11 cellular contexts compared by ENCODE assay signal in the genomic region with DNA sequence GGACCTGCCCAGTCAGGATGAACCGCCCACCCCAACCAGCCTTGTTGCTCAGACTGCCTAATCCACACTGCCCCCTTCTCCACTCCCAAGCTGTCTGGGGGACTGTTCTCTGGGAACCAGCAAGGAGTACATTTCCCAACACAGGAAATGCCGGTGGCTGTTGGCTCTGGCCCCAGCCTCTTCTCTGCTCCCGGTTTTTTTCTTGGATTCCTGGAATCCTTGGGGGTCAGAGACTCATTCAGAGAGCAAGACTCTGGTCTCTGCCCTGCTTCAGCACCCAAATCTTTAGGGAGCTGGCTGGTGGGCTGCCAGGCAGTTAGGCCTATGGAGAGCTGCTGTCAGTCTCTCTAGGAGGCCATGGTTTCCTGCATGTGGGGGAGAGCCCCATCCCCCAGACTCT. TPM values are rescaled to one million over a fixed set of nuclear protein-coding genes. Genes with fewer than 3 reads are reported as not detected.
DNase-seq lines count a peak whose midpoint lies in the region; ATAC-seq, FAIRE-seq and TF ChIP-seq lines count a peak whose summit lies in the region.
"Had no signal": no experiment of that assay in that cellular context is flagged by ENCODE, and none has a peak within 500 bp of the region (broad histone marks: within the 10 kb centered on the region; RNA-seq: fewer than 3 reads in every experiment).

No MANE protein-coding gene starts in this region.

- H2AFZ ChIP-seq in GM23338 = peak overlapping the region; percentile 66; the same call in 1 of the 2 replicates
- peak overlapping the region; percentile 87 for H2AFZ ChIP-seq in keratinocyte (ENCODE audit: control insufficient read depth, low read length)

- DNase-seq in GM23338 (ENCODE audit: low spot score) = peak; percentile 50
- peak; percentile 57 for DNase-seq in bronchial epithelial cell (ENCODE audit: low read depth)
- no peak for DNase-seq in keratinocyte (ENCODE audit: low read depth, low spot score)
- no peak for DNase-seq in NOMO-1 treated with DMSO at 0.1 percent for 48 hours (lab: John Stamatoyannopoulos, UW; ENCODE audit: unreplicated experiment)
- DNase-seq in hypothalamus (lab: John Stamatoyannopoulos, UW) = no peak
- no peak for DNase-seq in erythroblast (lab: John Stamatoyannopoulos, UW)
- DNase-seq: DMS53, NCI-H2081 treated with DMSO at 0.1 percent for 48 hours had no signal

- H3K27ac ChIP-seq in GM23338 (ENCODE audit: low read depth) (no peak overlapping the region), keratinocyte (ENCODE audit: control insufficient read depth, insufficient read depth, low read length) (peak overlapping the region; percentile 48), skin epidermis (peak overlapping the region in 18 of 21 experiments; percentile 26 to 86 (median 58))

- no peaks in the 10 kb centered on the region; the same call in 2 of the 3 replicates for H3K36me3 Mint-ChIP-seq in GM23338 (ENCODE audit: low read depth)

- no peaks in the 10 kb centered on the region for H3F3A ChIP-seq in GM23338 (replicated peaks; ENCODE audit: low read depth)

- H3K4me1 ChIP-seq in GM23338 (ENCODE audit: insufficient read depth) = no peaks in the 10 kb centered on the region; the same call in 1 of the 2 replicates
- peaks cover 22% of the 10 kb centered on the region for H3K4me1 ChIP-seq in keratinocyte (ENCODE audit: control insufficient read depth, extremely low read depth, insufficient read depth, low read length)

- no peaks in the 10 kb centered on the region for H3K9me3 ChIP-seq in keratinocyte (ENCODE audit: control insufficient read depth, low read depth, low read length)

- H3K9ac ChIP-seq in keratinocyte (ENCODE audit: control insufficient read depth, extremely low read depth, insufficient read depth, low read length) = peak overlapping the region; percentile 40

- dilution Hi-C loops in keratinocyte (cut with MboI; ENCODE audit: extremely low pct_ligation_motif_present, low sequenced_read_pairs) = no loop called here

- H3K36me3 ChIP-seq in GM23338 (ENCODE audit: insufficient read depth) = no peaks in the 10 kb centered on the region
- no peaks in the 10 kb centered on the region for H3K36me3 ChIP-seq in bronchial epithelial cell (ENCODE audit: control insufficient read depth, insufficient read depth, low read length)
- no peaks in the 10 kb centered on the region for H3K36me3 ChIP-seq in keratinocyte (ENCODE audit: control insufficient read depth in 2 of 2, extremely low read depth in 1 of 2, insufficient read depth in 2 of 2, low read length in 2 of 2)

- TF ChIP-seq CTCF in GM23338 (conservative IDR thresholded peaks at IDR 0.05; ENCODE audit: low read depth in 2 of 2) (no peak), bronchial epithelial cell (IDR thresholded peaks at IDR 0.05; ENCODE audit: insufficient read depth, low read length, severe bottlenecking) (no peak), keratinocyte (optimal IDR thresholded peaks at IDR 0.05 in 1 of 3, IDR thresholded peaks at IDR 0.05 in 1 of 3, conservative IDR thresholded peaks at IDR 0.05 in 1 of 3; ENCODE audit: extremely low read depth in 1 of 3, insufficient read depth in 2 of 3, low read length in 3 of 3) (no peak)

- H3K9me2 ChIP-seq in GM23338 (ENCODE audit: insufficient read depth) = no peaks in the 10 kb centered on the region

- H3K27me3 Mint-ChIP-seq in GM23338 (ENCODE audit: insufficient read depth, low read depth, poor library complexity) = peaks cover 11% of the 10 kb centered on the region

- ATAC-seq in GM23338 (no peak), HG02884 (IDR thresholded peaks at IDR 0.05; ENCODE audit: unreplicated experiment) (no peak)

- H3K9me3 Mint-ChIP-seq in GM23338 = no peaks in the 10 kb centered on the region; the same call in 2 of the 3 replicates
- H3K9me3 Mint-ChIP-seq: T-helper 2 cell treated with Interferon-gamma antibody and Interleukin-4, amounts not matched to agents 5 μg/mL and 100 μg/mL, for 36 hours had no signal

- no peak overlapping the region for H3K4me3 Mint-ChIP-seq in GM23338
- H3K4me3 Mint-ChIP-seq: T-helper 2 cell treated with Interferon-gamma antibody and Interleukin-4, amounts not matched to agents 5 μg/mL and 100 μg/mL, for 36 hours had no signal

- TF ChIP-seq POLR2A in erythroblast (IDR thresholded peaks at IDR 0.05; ENCODE audit: low read length) = no peak

- H4K20me1 ChIP-seq in GM23338 (replicated peaks; ENCODE audit: insufficient read depth) (no peaks in the 10 kb centered on the region), keratinocyte (ENCODE audit: control insufficient read depth, extremely low read depth, insufficient read depth, low read length) (no peaks in the 10 kb centered on the region)

- H3K4me2 ChIP-seq in GM23338 (peak overlapping the region; percentile 51; the same call in 1 of the 2 replicates), keratinocyte (ENCODE audit: control insufficient read depth, extremely low read depth, insufficient read depth, low read depth, low read length) (peak overlapping the region; percentile 65)

- no peaks in the 10 kb centered on the region for H3K79me2 ChIP-seq in GM23338 (replicated peaks; ENCODE audit: insufficient read depth)
- no peaks in the 10 kb centered on the region for H3K79me2 ChIP-seq in keratinocyte (ENCODE audit: control insufficient read depth, insufficient read depth, low read length)

- peak overlapping the region; percentile 33; the same call in 1 of the 2 replicates for H3K27ac Mint-ChIP-seq in GM23338

- no peak for FAIRE-seq in bronchial epithelial cell (lab: Jason Lieb, UNC)
- FAIRE-seq in keratinocyte (lab: Jason Lieb, UNC) = no peak

- H3K27me3 ChIP-seq in GM23338 (ENCODE audit: insufficient read depth) = no peaks in the 10 kb centered on the region
- no peaks in the 10 kb centered on the region for H3K27me3 ChIP-seq in bronchial epithelial cell (ENCODE audit: control insufficient read depth, insufficient read depth, low read length)
- H3K27me3 ChIP-seq in keratinocyte (ENCODE audit: control insufficient read depth, extremely low read depth, insufficient read depth, low read length) = no peaks in the 10 kb centered on the region

- H3K4me3 ChIP-seq in GM23338 (no peak overlapping the region), bronchial epithelial cell (ENCODE audit: low read depth, low read length) (no peak overlapping the region), keratinocyte (ENCODE audit: control insufficient read depth in 2 of 3, extremely low read depth in 1 of 3, insufficient read depth in 2 of 3, low read depth in 1 of 3, low read length in 3 of 3) (peak overlapping the region in 2 of 3 experiments; percentile 33 to 38), skin epidermis (no peak overlapping the region)

- H3K4me1 Mint-ChIP-seq in GM23338 = peaks cover 42% of the 10 kb centered on the region

- no peaks in the 10 kb centered on the region for H3K9me1 ChIP-seq in keratinocyte (ENCODE audit: control insufficient read depth, extremely low read depth, insufficient read depth, low read length)

TF ChIP-seq in GM23338, 12 proteins besides CTCF, POLR2A, EP300 and RAD21 (continues in another document):
- TF ChIP-seq ZNF114 (CRISPR knock-in tag; IDR thresholded peaks at IDR 0.05) (no peak), NANOG (IDR thresholded peaks at IDR 0.05; ENCODE audit: borderline replicate concordance) (no peak)
- TF ChIP-seq, protein P1, sequence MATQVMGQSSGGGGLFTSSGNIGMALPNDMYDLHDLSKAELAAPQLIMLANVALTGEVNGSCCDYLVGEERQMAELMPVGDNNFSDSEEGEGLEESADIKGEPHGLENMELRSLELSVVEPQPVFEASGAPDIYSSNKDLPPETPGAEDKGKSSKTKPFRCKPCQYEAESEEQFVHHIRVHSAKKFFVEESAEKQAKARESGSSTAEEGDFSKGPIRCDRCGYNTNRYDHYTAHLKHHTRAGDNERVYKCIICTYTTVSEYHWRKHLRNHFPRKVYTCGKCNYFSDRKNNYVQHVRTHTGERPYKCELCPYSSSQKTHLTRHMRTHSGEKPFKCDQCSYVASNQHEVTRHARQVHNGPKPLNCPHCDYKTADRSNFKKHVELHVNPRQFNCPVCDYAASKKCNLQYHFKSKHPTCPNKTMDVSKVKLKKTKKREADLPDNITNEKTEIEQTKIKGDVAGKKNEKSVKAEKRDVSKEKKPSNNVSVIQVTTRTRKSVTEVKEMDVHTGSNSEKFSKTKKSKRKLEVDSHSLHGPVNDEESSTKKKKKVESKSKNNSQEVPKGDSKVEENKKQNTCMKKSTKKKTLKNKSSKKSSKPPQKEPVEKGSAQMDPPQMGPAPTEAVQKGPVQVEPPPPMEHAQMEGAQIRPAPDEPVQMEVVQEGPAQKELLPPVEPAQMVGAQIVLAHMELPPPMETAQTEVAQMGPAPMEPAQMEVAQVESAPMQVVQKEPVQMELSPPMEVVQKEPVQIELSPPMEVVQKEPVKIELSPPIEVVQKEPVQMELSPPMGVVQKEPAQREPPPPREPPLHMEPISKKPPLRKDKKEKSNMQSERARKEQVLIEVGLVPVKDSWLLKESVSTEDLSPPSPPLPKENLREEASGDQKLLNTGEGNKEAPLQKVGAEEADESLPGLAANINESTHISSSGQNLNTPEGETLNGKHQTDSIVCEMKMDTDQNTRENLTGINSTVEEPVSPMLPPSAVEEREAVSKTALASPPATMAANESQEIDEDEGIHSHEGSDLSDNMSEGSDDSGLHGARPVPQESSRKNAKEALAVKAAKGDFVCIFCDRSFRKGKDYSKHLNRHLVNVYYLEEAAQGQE (IDR thresholded peaks at IDR 0.05; ENCODE audit: unreplicated experiment) = no peak

RNA-seq across cellular contexts. Expression of a gene that starts 10.8 kb away (rescaled TPM):
- 40.2 and 42.2 TPM in 2 replicates for total RNA-seq in GM23338 (2014; rRNA removed; shearing (Covaris generic))
- 8.8 and 11.1 TPM in 2 replicates for polyA plus RNA-seq in GM23338 (2016; fragmentation: Nextera tagmentation; extraction: Ambion mirVana)
- total RNA-seq in bronchial epithelial cell = 26.2 and 62.4 TPM in 2 replicates
- polyA plus RNA-seq in keratinocyte = 16.9 to 20.8 TPM (median 18.9 TPM) in 3 replicates
- polyA plus RNA-seq in keratinocyte (2011; ENCODE audit: low read depth) = 5.4 TPM
- 9.6 and 11.0 TPM in 2 replicates for polyA plus RNA-seq in keratinocyte (2011; cell fraction: cytosol; rRNA removed)
- 19.0 and 20.1 TPM in 2 replicates for polyA plus RNA-seq in keratinocyte (2011; cell fraction: nucleus; rRNA removed)
- 11.2 and 12.6 TPM in 2 replicates for polyA plus RNA-seq in keratinocyte (2012; ENCODE audit: low replicate concordance)
- polyA minus RNA-seq in keratinocyte = 88.9 to 132 TPM (median 105 TPM) in 3 replicates
- 32.2 TPM for polyA minus RNA-seq in keratinocyte (2011; cell fraction: cytosol; rRNA and poly(A)+ RNA removed)
- 19.0 and 26.1 TPM in 2 replicates for polyA minus RNA-seq in keratinocyte (2011; cell fraction: nucleus; rRNA and poly(A)+ RNA removed)

RNA-seq across cellular contexts. Expression of a gene that starts 37.0 kb away (rescaled TPM):
- 0.23 and 0.24 TPM in 2 replicates for total RNA-seq in GM23338 (2014; rRNA removed; shearing (Covaris generic))
- polyA plus RNA-seq in GM23338 (2016; fragmentation: Nextera tagmentation; extraction: Ambion mirVana) = not detected in 2 replicates
- under 0.01 TPM in 1 of 2 replicates, not detected in the other for total RNA-seq in bronchial epithelial cell
- polyA plus RNA-seq in keratinocyte = 0.01 TPM in 1 of 3 replicates, not detected in the others
- polyA plus RNA-seq in keratinocyte (2011; ENCODE audit: low read depth) = not detected
- polyA plus RNA-seq in keratinocyte (2011; cell fraction: cytosol; rRNA removed) = not detected in 2 replicates
- polyA plus RNA-seq in keratinocyte (2011; cell fraction: nucleus; rRNA removed) = not detected in 2 replicates
- polyA plus RNA-seq in keratinocyte (2012; ENCODE audit: low replicate concordance) = not detected in 2 replicates
- polyA minus RNA-seq in keratinocyte = not detected in 3 replicates
- not detected for polyA minus RNA-seq in keratinocyte (2011; cell fraction: cytosol; rRNA and poly(A)+ RNA removed)
- not detected in 2 replicates for polyA minus RNA-seq in keratinocyte (2011; cell fraction: nucleus; rRNA and poly(A)+ RNA removed)

Comparison
In these comparisons a context has a peak if more than half of its experiments do, and no peak if none do; other contexts are left out.
1. DNase-seq: peak in GM23338 (single experiment) and bronchial epithelial cell (single experiment); none in keratinocyte (single experiment), NOMO-1 treated with DMSO at 0.1 percent for 48 hours (single experiment), hypothalamus (0 of 51) and erythroblast (0 of 2).
2. H3K4me3 ChIP-seq: peak in keratinocyte (2 of 3); none in GM23338 (single experiment), bronchial epithelial cell (single experiment) and skin epidermis (0 of 7).